17 cellular contexts compared by ENCODE assay signal in the genomic region with DNA sequence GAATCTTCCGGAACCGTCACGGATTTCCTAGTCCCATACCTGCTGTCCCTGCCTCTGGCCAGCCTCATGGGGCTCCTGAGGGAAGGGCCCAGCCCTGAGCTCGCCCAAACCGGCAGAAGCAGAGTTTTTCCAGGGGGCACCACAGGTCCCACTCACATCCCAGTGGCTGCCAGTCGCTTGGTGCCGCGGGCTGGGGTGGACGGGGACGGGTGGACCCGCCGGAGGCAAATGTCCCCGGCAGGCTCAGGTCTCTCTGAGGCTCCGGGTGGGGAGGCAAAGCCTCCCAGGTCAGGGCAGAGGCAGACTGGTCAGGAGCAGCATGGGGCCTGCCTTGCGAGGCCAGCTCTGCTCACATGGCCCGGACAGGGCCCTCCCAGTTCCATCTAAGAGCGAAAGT.
"Had no signal": no experiment of that assay in that cellular context is flagged by ENCODE, and none has a peak within 500 bp of the region (broad histone marks: within the 10 kb centered on the region; RNA-seq: fewer than 3 reads in every experiment).

No MANE protein-coding gene starts in this region.

- ATAC-seq: right cardiac atrium had no signal

- H3K9me3 Mint-ChIP-seq: activated T-cell treated with anti-CD3 and anti-CD28 coated beads, Interleukin-2, amount 50 U/mL, for 24 hours; T-helper 2 cell treated with Interferon-gamma antibody and Interleukin-4, amounts not matched to agents 5 μg/mL and 100 μg/mL, for 36 hours had no signal

- FAIRE-seq: islet of Langerhans, small intestine had no signal

- H3K36me3 ChIP-seq: transverse colon had no signal

- H3K27me3 Mint-ChIP-seq: activated T-cell treated with anti-CD3 and anti-CD28 coated beads, Interleukin-2, amount 50 U/mL, for 24 hours had no signal

- H3K4me1 ChIP-seq: ascending aorta, transverse colon had no signal

- H3K4me3 Mint-ChIP-seq: activated T-cell treated with anti-CD3 and anti-CD28 coated beads, Interleukin-2, amount 50 U/mL, for 24 hours; T-helper 2 cell treated with Interferon-gamma antibody and Interleukin-4, amounts not matched to agents 5 μg/mL and 100 μg/mL, for 36 hours had no signal

- H3K27ac ChIP-seq: ascending aorta, coronary artery, heart right ventricle, left ventricle myocardium inferior, transverse colon had no signal

- H3K27ac Mint-ChIP-seq: activated T-cell treated with anti-CD3 and anti-CD28 coated beads, Interleukin-2, amount 50 U/mL, for 24 hours; T-helper 2 cell treated with Interferon-gamma antibody and Interleukin-4, amounts not matched to agents 5 μg/mL and 100 μg/mL, for 36 hours had no signal

- DNase-seq: activated CD4-positive, alpha-beta T cell treated with anti-CD3 and anti-CD28 coated beads, Interleukin-2, amount 50 U/mL, for 4 hours; activated CD4-positive, CD25-positive, alpha-beta regulatory T cell treated with anti-CD3 and anti-CD28 coated beads, Interleukin-2, amount 50 U/mL, for 72 hours; activated gamma-delta T cell; activated T-cell treated with anti-CD3 and anti-CD28 coated beads, Interleukin-2, amount 50 U/mL, for 24 hours; effector CD4-positive, alpha-beta T cell; foreskin melanocyte; heart right ventricle; left ventricle myocardium inferior; mesendoderm; small intestine; SW 1271; transverse colon had no signal

- H3K9me3 ChIP-seq: ascending aorta, heart right ventricle, left ventricle myocardium inferior, transverse colon had no signal

- H3K27me3 ChIP-seq: ascending aorta, heart right ventricle, transverse colon had no signal

- H3K4me3 ChIP-seq: ascending aorta, coronary artery, heart right ventricle, left ventricle myocardium inferior, transverse colon had no signal
